Comparison of ENCODE assay signal across 1 cellular context in genomic region chr16:2905241-2905987, GRCh38.
A peak's percentile ranks its signal among the peaks of the same experiment; 100 is the strongest.
TF ChIP-seq lines count a peak whose summit lies in the region.

No MANE protein-coding gene starts in this region.

TF ChIP-seq in HEK293, 187 proteins besides CTCF, POLR2A, EP300 and RAD21 (continued from another document and continues in another):
- TF ChIP-seq ZNF518A (tag by site-specific recombination; conservative IDR thresholded peaks at IDR 0.05; ENCODE audit: low read depth), result no peak
- no peak for TF ChIP-seq ZNF211 (tag by site-specific recombination; IDR thresholded peaks at IDR 0.05; ENCODE audit: low read depth)
- TF ChIP-seq ZBTB20 (tag by site-specific recombination; IDR thresholded peaks at IDR 0.05), result peak; percentile 7; the same call in 1 of the 2 replicates
- peak; percentile 59; the same call in 1 of the 2 replicates for TF ChIP-seq ZNF24 (tag by site-specific recombination; IDR thresholded peaks at IDR 0.05)
- no peak for TF ChIP-seq ZNF677 (tag by site-specific recombination; IDR thresholded peaks at IDR 0.05)
- no peak for TF ChIP-seq ZNF121 (tag by site-specific recombination; IDR thresholded peaks at IDR 0.05)
- TF ChIP-seq ZFP69B (tag by site-specific recombination; IDR thresholded peaks at IDR 0.05), result peak; percentile 38; the same call in 1 of the 2 replicates
- TF ChIP-seq KLF1 (tag by site-specific recombination; IDR thresholded peaks at IDR 0.05), result peak; percentile 80
- TF ChIP-seq ZNF214 (tag by site-specific recombination; IDR thresholded peaks at IDR 0.05; ENCODE audit: borderline replicate concordance), result no peak
- peak; percentile 65 for TF ChIP-seq ZNF600 (tag by site-specific recombination; IDR thresholded peaks at IDR 0.05)
- peak; percentile 97 for TF ChIP-seq SP3 (tag by site-specific recombination; IDR thresholded peaks at IDR 0.05)
- 0 out of 2 replicates have a peak, but pooled peaks have one; percentile 39 for TF ChIP-seq ZSCAN23 (tag by site-specific recombination; IDR thresholded peaks at IDR 0.05)
- no peak for TF ChIP-seq ZNF366 (tag by site-specific recombination; conservative IDR thresholded peaks at IDR 0.05)
- TF ChIP-seq, protein P1, sequence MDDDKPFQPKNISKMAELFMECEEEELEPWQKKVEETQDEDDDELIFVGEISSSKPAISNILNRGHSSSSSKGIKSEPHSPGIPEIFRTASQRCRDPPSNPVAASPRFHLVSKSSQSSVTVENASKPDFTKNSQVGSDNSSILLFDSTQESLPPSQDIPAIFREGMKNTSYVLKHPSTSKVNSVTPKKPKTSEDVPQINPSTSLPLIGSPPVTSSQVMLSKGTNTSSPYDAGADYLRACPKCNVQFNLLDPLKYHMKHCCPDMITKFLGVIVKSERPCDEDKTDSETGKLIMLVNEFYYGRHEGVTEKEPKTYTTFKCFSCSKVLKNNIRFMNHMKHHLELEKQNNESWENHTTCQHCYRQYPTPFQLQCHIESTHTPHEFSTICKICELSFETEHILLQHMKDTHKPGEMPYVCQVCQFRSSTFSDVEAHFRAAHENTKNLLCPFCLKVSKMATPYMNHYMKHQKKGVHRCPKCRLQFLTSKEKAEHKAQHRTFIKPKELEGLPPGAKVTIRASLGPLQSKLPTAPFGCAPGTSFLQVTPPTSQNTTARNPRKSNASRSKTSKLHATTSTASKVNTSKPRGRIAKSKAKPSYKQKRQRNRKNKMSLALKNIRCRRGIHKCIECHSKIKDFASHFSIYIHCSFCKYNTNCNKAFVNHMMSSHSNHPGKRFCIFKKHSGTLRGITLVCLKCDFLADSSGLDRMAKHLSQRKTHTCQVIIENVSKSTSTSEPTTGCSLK (tag by site-specific recombination; IDR thresholded peaks at IDR 0.05), result no peak
- TF ChIP-seq HIC1 (tag by site-specific recombination; IDR thresholded peaks at IDR 0.05), result no peak
- TF ChIP-seq PBX3 (CRISPR knock-in tag; IDR thresholded peaks at IDR 0.05), result no peak
- no peak for TF ChIP-seq ZNF140 (tag by site-specific recombination; IDR thresholded peaks at IDR 0.05)
- no peak for TF ChIP-seq ELK4 (IDR thresholded peaks at IDR 0.05; ENCODE audit: borderline replicate concordance, low read depth, low read length)
- no peak for TF ChIP-seq ZNF621 (tag by site-specific recombination; IDR thresholded peaks at IDR 0.05)
- no peak for TF ChIP-seq ZNF747 (tag by site-specific recombination; IDR thresholded peaks at IDR 0.05)
- no peak for TF ChIP-seq TRIM28 (IDR thresholded peaks at IDR 0.05; ENCODE audit: borderline replicate concordance, low read length)
- no peak for TF ChIP-seq ZNF248 (tag by site-specific recombination; IDR thresholded peaks at IDR 0.05)
- no peak for TF ChIP-seq ZNF670 (tag by site-specific recombination; IDR thresholded peaks at IDR 0.05; ENCODE audit: low read depth)
- TF ChIP-seq ZNF580 (tag by site-specific recombination; IDR thresholded peaks at IDR 0.05), result no peak
- no peak for TF ChIP-seq ZNF169 (tag by site-specific recombination; IDR thresholded peaks at IDR 0.05)
- TF ChIP-seq ZNF239 (tag by site-specific recombination; IDR thresholded peaks at IDR 0.05), result no peak
- TF ChIP-seq, protein P2, sequence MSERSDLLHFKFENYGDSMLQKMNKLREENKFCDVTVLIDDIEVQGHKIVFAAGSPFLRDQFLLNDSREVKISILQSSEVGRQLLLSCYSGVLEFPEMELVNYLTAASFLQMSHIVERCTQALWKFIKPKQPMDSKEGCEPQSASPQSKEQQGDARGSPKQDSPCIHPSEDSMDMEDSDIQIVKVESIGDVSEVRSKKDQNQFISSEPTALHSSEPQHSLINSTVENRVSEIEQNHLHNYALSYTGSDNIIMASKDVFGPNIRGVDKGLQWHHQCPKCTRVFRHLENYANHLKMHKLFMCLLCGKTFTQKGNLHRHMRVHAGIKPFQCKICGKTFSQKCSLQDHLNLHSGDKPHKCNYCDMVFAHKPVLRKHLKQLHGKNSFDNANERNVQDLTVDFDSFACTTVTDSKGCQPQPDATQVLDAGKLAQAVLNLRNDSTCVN (tag by site-specific recombination; optimal IDR thresholded peaks at IDR 0.05), result peak; percentile 65
- TF ChIP-seq HOXA7 (CRISPR knock-in tag; IDR thresholded peaks at IDR 0.05; ENCODE audit: borderline replicate concordance), result no peak
- peak; percentile 43; the same call in 1 of the 2 replicates for TF ChIP-seq ZNF843 (tag by site-specific recombination; IDR thresholded peaks at IDR 0.05)
- peak; percentile 35 for TF ChIP-seq GLI4 (tag by site-specific recombination; IDR thresholded peaks at IDR 0.05)
- no peak for TF ChIP-seq ZNF571 (tag by site-specific recombination; IDR thresholded peaks at IDR 0.05)
- no peak for TF ChIP-seq YY2 (tag by site-specific recombination; IDR thresholded peaks at IDR 0.05)
- no peak for TF ChIP-seq GFI1B (tag by site-specific recombination; IDR thresholded peaks at IDR 0.05)
- no peak for TF ChIP-seq ZNF701 (tag by site-specific recombination; IDR thresholded peaks at IDR 0.05)
- TF ChIP-seq, protein P3, sequence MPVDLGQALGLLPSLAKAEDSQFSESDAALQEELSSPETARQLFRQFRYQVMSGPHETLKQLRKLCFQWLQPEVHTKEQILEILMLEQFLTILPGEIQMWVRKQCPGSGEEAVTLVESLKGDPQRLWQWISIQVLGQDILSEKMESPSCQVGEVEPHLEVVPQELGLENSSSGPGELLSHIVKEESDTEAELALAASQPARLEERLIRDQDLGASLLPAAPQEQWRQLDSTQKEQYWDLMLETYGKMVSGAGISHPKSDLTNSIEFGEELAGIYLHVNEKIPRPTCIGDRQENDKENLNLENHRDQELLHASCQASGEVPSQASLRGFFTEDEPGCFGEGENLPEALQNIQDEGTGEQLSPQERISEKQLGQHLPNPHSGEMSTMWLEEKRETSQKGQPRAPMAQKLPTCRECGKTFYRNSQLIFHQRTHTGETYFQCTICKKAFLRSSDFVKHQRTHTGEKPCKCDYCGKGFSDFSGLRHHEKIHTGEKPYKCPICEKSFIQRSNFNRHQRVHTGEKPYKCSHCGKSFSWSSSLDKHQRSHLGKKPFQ (tag by site-specific recombination; IDR thresholded peaks at IDR 0.05), result no peak
- no peak for TF ChIP-seq ZNF16 (tag by site-specific recombination; IDR thresholded peaks at IDR 0.05; ENCODE audit: low read depth)
- no peak for TF ChIP-seq ZNF23 (tag by site-specific recombination; IDR thresholded peaks at IDR 0.05; ENCODE audit: borderline replicate concordance)
- TF ChIP-seq GLI2 (tag by site-specific recombination; IDR thresholded peaks at IDR 0.05; ENCODE audit: borderline replicate concordance, low read depth), result no peak
- TF ChIP-seq ZSCAN18 (tag by site-specific recombination; IDR thresholded peaks at IDR 0.05), result no peak
- TF ChIP-seq ZNF664 (tag by site-specific recombination; IDR thresholded peaks at IDR 0.05), result no peak
- no peak for TF ChIP-seq PRDM6 (tag by site-specific recombination; IDR thresholded peaks at IDR 0.05)
- TF ChIP-seq SP2 (tag by site-specific recombination; IDR thresholded peaks at IDR 0.05), result peak; percentile 96
- no peak for TF ChIP-seq ZNF341 (tag by site-specific recombination; IDR thresholded peaks at IDR 0.05; ENCODE audit: low read depth)
- TF ChIP-seq ZNF776 (tag by site-specific recombination; IDR thresholded peaks at IDR 0.05; ENCODE audit: borderline replicate concordance), result no peak
- TF ChIP-seq MEIS1 (CRISPR knock-in tag; IDR thresholded peaks at IDR 0.05; ENCODE audit: borderline replicate concordance), result no peak
- peak; percentile 72 for TF ChIP-seq ZNF629 (tag by site-specific recombination; IDR thresholded peaks at IDR 0.05)
- TF ChIP-seq EGR2 (tag by site-specific recombination; IDR thresholded peaks at IDR 0.05; ENCODE audit: low read depth), result peak; percentile 41
- no peak for TF ChIP-seq ZNF426 (tag by site-specific recombination; IDR thresholded peaks at IDR 0.05)
